4 cellular contexts compared by ENCODE assay signal in the genomic region with DNA sequence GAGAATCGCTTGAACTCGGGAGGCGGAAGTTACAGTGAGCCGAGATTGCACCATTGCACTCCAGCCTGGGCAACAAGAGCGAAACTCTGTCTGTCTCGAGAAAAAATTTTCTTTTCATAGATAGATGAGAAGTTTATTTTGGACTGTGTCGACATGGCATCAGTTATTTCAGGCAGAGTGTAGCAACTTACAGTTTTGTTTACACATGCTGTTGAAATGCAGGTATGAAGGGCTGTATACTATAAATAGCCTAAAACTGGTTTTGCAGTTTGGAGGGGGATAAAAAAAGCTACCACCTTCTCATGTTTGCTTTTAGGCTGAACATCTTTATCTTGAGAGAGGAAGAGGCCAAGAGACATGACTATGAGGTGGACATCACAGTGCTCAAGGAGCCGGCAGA. TPM values are rescaled to one million over a fixed set of nuclear protein-coding genes. Genes with fewer than 3 reads are reported as not detected.
"Had no signal": no experiment of that assay in that cellular context is flagged by ENCODE, and none has a peak within 500 bp of the region (broad histone marks: within the 10 kb centered on the region; RNA-seq: fewer than 3 reads in every experiment).

No MANE protein-coding gene starts in this region.

RNA-seq across cellular contexts. Expression of a gene that starts 44.1 kb away (rescaled TPM):
- total RNA-seq: activated T-helper 2 cell treated with anti-CD3 and anti-CD28 coated beads, Interferon-gamma antibody, Interleukin-2, Interleukin-4, amounts not matched to agents 10 μg/mL and 5 μg/mL and 100 μg/mL, durations not matched to agents 14 hours and 24 hours and 36 hours; ascending aorta; bronchial epithelial cell had no signal
- polyA plus RNA-seq: cardiac muscle cell had no signal
